ENCODE assay signal across 2 cellular contexts in genomic region chr9:21589344-21590056, GRCh38.
TF ChIP-seq lines count a peak whose summit lies in the region.

No MANE protein-coding gene starts in this region.

TF ChIP-seq in SK-N-SH, 30 proteins besides CTCF, POLR2A, EP300 and RAD21:
- TF ChIP-seq, protein P1, sequence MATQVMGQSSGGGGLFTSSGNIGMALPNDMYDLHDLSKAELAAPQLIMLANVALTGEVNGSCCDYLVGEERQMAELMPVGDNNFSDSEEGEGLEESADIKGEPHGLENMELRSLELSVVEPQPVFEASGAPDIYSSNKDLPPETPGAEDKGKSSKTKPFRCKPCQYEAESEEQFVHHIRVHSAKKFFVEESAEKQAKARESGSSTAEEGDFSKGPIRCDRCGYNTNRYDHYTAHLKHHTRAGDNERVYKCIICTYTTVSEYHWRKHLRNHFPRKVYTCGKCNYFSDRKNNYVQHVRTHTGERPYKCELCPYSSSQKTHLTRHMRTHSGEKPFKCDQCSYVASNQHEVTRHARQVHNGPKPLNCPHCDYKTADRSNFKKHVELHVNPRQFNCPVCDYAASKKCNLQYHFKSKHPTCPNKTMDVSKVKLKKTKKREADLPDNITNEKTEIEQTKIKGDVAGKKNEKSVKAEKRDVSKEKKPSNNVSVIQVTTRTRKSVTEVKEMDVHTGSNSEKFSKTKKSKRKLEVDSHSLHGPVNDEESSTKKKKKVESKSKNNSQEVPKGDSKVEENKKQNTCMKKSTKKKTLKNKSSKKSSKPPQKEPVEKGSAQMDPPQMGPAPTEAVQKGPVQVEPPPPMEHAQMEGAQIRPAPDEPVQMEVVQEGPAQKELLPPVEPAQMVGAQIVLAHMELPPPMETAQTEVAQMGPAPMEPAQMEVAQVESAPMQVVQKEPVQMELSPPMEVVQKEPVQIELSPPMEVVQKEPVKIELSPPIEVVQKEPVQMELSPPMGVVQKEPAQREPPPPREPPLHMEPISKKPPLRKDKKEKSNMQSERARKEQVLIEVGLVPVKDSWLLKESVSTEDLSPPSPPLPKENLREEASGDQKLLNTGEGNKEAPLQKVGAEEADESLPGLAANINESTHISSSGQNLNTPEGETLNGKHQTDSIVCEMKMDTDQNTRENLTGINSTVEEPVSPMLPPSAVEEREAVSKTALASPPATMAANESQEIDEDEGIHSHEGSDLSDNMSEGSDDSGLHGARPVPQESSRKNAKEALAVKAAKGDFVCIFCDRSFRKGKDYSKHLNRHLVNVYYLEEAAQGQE (IDR thresholded peaks at IDR 0.05; ENCODE audit: low read depth, low read length): no peak
- no peak for TF ChIP-seq SIN3A (IDR thresholded peaks at IDR 0.05; ENCODE audit: borderline replicate concordance, low read depth, low read length)
- no peak for TF ChIP-seq GATA2 (CRISPR knock-in tag; IDR thresholded peaks at IDR 0.05)
- TF ChIP-seq CHD2 (IDR thresholded peaks at IDR 0.05; ENCODE audit: low read length, partially characterized antibody): no peak
- TF ChIP-seq MEF2A (IDR thresholded peaks at IDR 0.05; ENCODE audit: borderline replicate concordance, low read depth): no peak
- TF ChIP-seq USF2 (IDR thresholded peaks at IDR 0.05; ENCODE audit: borderline replicate concordance, low read depth, low read length): no peak
- no peak for TF ChIP-seq ELF1 (IDR thresholded peaks at IDR 0.05)
- no peak for TF ChIP-seq MAX (IDR thresholded peaks at IDR 0.05; ENCODE audit: low read depth)
- no peak for TF ChIP-seq FOXJ3 (CRISPR knock-in tag; IDR thresholded peaks at IDR 0.05)
- TF ChIP-seq JUND (IDR thresholded peaks at IDR 0.05): no peak
- TF ChIP-seq RCOR1 (IDR thresholded peaks at IDR 0.05; ENCODE audit: low read length): no peak
- no peak for TF ChIP-seq TAF1 (IDR thresholded peaks at IDR 0.05; ENCODE audit: borderline replicate concordance, low read depth, low read length)

TF ChIP-seq in SK-N-SH treated with all-trans-retinoic acid at 6 μM for 48 hours, 23 proteins besides CTCF, POLR2A, EP300 and RAD21:
- TF ChIP-seq GLIS3 (CRISPR knock-in tag; IDR thresholded peaks at IDR 0.05) (no peak), RARB (CRISPR knock-in tag; IDR thresholded peaks at IDR 0.05) (no peak), SNAI2 (CRISPR knock-in tag; IDR thresholded peaks at IDR 0.05) (no peak), TSHZ2 (CRISPR knock-in tag; IDR thresholded peaks at IDR 0.05) (no peak), ISL1 (CRISPR knock-in tag; IDR thresholded peaks at IDR 0.05) (no peak), ZFP3 (CRISPR knock-in tag; IDR thresholded peaks at IDR 0.05) (no peak)
